8 cellular contexts compared by ENCODE assay signal in genomic region chr1:156503672-156504055, GRCh38. TPM values are rescaled to one million over a fixed set of nuclear protein-coding genes. Genes with fewer than 3 reads are reported as not detected.
DNase-seq lines count a peak whose midpoint lies in the region; ATAC-seq and TF ChIP-seq lines count a peak whose summit lies in the region.

No MANE protein-coding gene starts in this region.

- no peaks in the 10 kb centered on the region for H3K27me3 Mint-ChIP-seq in activated T-cell treated with anti-CD3 and anti-CD28 coated beads, Interleukin-2, amount 50 U/mL, for 4 hours (ENCODE audit: low read depth)

- peak overlapping the region; percentile 24 for H3K4me3 Mint-ChIP-seq in activated T-cell treated with anti-CD3 and anti-CD28 coated beads, Interleukin-2, amount 50 U/mL, for 4 hours

- H3K9me3 Mint-ChIP-seq in activated T-cell treated with anti-CD3 and anti-CD28 coated beads, Interleukin-2, amount 50 U/mL, for 4 hours, result no peaks in the 10 kb centered on the region

- no peaks in the 10 kb centered on the region for H3K9me3 ChIP-seq in ascending aorta
- H3K9me3 ChIP-seq in lower lobe of right lung, result no peaks in the 10 kb centered on the region
- H3K9me3 ChIP-seq in thyroid gland, result no peaks in the 10 kb centered on the region

- no peaks in the 10 kb centered on the region for H3K36me3 Mint-ChIP-seq in activated T-cell treated with anti-CD3 and anti-CD28 coated beads, Interleukin-2, amount 50 U/mL, for 4 hours (ENCODE audit: insufficient read depth)

- H3K4me1 ChIP-seq in ascending aorta (peaks cover 24 to 43% of the 10 kb centered on the region in 2 donors), lower lobe of right lung (peaks cover 61% of the 10 kb centered on the region), thyroid gland (peaks cover 46 to 52% of the 10 kb centered on the region in 2 donors)

- no peak for DNase-seq in activated T-cell treated with anti-CD3 and anti-CD28 coated beads, Interleukin-2, amount 50 U/mL, for 4 hours
- DNase-seq in activated T-cell treated with anti-CD3 and anti-CD28 coated beads, Interleukin-2, amount 50 U/mL, for 1 hour, result no peak
- DNase-seq in ascending aorta (ENCODE audit: low spot score in 2 of 2) (no peak), lower lobe of right lung (no peak), thyroid gland (no peak), NCI-H526 treated with DMSO at 0.1 percent for 48 hours (lab: John Stamatoyannopoulos, UW) (no peak), GM13977 (ENCODE audit: low spot score) (no peak)

- peak overlapping the region; percentile 99 to 100 for H3K27ac ChIP-seq in ascending aorta
- H3K27ac ChIP-seq in lower lobe of right lung, result peak overlapping the region; percentile 100
- peak overlapping the region; percentile 99 to 100 (median 100) for H3K27ac ChIP-seq in thyroid gland

- H3K36me3 ChIP-seq in ascending aorta, result peaks cover 0 to 5% of the 10 kb centered on the region in 2 donors
- no peaks in the 10 kb centered on the region for H3K36me3 ChIP-seq in lower lobe of right lung
- H3K36me3 ChIP-seq in thyroid gland, result no peaks in the 10 kb centered on the region

- WGBS in thyroid gland, 2 donors, result 68% methylated on average over 2 of the region's 2 CpGs

- no peak for TF ChIP-seq POLR2A in thyroid gland (IDR thresholded peaks at IDR 0.05)

- H3K4me3 ChIP-seq in ascending aorta (peak overlapping the region; percentile 23 to 56), lower lobe of right lung (no peak overlapping the region), thyroid gland (replicated peaks in 1 of 3) (no peak overlapping the region)

- intact Hi-C loops in ascending aorta (cut with DNase I), result loop anchor here (5.0 to 10.0 kb wide), 3 partner anchors 159 to 379 kb away; partner anchors contain the start of genes CCT3 and TSACC
- intact Hi-C loops in lower lobe of right lung (cut with DNase I), result no loop called here
- intact Hi-C loops in thyroid gland (cut with DNase I), result no loop called here

- TF ChIP-seq CTCF in ascending aorta (IDR thresholded peaks at IDR 0.05), result no peak
- no peak for TF ChIP-seq CTCF in lower lobe of right lung (IDR thresholded peaks at IDR 0.05)
- TF ChIP-seq CTCF in thyroid gland (IDR thresholded peaks at IDR 0.05), result no peak
- no peak for TF ChIP-seq CTCF in GM13977 (IDR thresholded peaks at IDR 0.05; ENCODE audit: extremely low read depth, insufficient read depth, missing control alignments)

- in situ Hi-C loops in GM13977 (cut with MboI; ENCODE audit: low pct_unique_long_range_greater_than_20kb, low sequenced_read_pairs, unreplicated experiment), result no loop called here

- ATAC-seq in activated T-cell treated with anti-CD3 and anti-CD28 coated beads, Interleukin-2, amount 50 U/mL, for 4 hours, result no peak
- ATAC-seq in lower lobe of right lung, result no peak
- no peak for ATAC-seq in HG03432 (IDR thresholded peaks at IDR 0.05; ENCODE audit: unreplicated experiment)

- H3K27me3 ChIP-seq in ascending aorta (no peaks in the 10 kb centered on the region), lower lobe of right lung (ENCODE audit: low read depth) (no peaks in the 10 kb centered on the region), thyroid gland (no peaks in the 10 kb centered on the region)

- H3K4me1 Mint-ChIP-seq in activated T-cell treated with anti-CD3 and anti-CD28 coated beads, Interleukin-2, amount 50 U/mL, for 4 hours (ENCODE audit: low read depth), result peaks cover 68% of the 10 kb centered on the region

RNA-seq across cellular contexts. Expression of gene MEF2D, which starts 3.1 kb away (rescaled TPM):
- 10 to 100 TPM; 42.5 to 50.9 (median 46.3) TPM for total RNA-seq in activated T-cell treated with anti-CD3 and anti-CD28 coated beads, Interleukin-2, amount 50 U/mL, for 4 hours
- total RNA-seq in ascending aorta, result 106 TPM
- total RNA-seq in lower lobe of right lung, result 51.0 TPM
- 10 to 100 TPM; 26.4 to 80.6 (median 32.0) TPM for total RNA-seq in thyroid gland

Comparison
In these comparisons a context has a peak if more than half of its experiments do, and no peak if none do; other contexts are left out.
1. H3K4me3 ChIP-seq: peak in ascending aorta (2 of 2); none in lower lobe of right lung (single experiment) and thyroid gland (0 of 3).
2. Peak in every context shown above with its lines, with median percentiles within 50 percentile points of each other: H3K27ac ChIP-seq.